ENCODE assay signal across 1 cellular context in the genomic region with DNA sequence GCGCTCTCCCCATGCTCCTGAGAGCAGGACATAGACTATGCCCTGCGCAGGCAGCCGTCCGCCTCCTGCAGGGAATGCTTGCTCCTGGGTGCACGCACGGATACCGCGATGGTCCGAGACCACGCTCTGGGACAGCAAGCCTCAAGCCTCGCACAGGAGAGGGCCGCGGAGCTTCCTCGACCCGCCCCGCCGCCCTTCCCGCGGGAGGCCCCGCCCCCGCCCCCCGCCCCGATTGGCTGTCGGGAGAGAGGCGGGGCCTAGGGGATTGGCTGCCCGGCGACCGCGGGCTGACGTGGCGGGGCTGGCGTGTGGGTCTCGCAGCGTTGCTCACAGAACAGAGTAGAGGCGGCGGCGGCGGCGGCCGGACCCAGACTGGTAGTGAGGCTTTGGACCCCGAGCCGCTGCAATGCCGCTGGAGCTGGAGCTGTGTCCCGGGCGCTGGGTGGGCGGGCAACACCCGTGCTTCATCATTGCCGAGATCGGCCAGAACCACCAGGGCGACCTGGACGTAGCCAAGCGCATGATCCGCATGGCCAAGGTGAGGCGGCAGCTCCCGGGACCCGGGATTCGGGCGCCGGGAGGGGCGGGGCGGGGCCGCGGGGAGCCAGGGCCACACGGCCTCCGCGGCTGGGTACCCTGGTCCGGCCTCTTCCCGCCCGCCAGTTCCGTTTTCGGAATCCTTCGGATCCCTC.
TF ChIP-seq lines count a peak whose summit lies in the region.

A gene with protein sequence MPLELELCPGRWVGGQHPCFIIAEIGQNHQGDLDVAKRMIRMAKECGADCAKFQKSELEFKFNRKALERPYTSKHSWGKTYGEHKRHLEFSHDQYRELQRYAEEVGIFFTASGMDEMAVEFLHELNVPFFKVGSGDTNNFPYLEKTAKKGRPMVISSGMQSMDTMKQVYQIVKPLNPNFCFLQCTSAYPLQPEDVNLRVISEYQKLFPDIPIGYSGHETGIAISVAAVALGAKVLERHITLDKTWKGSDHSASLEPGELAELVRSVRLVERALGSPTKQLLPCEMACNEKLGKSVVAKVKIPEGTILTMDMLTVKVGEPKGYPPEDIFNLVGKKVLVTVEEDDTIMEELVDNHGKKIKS (plus strand): TSS at position 330 of the 692 bp plus-strand sequence. CDS start 77 bp downstream, at position 407.

TF ChIP-seq in GM12878, 131 proteins besides CTCF, POLR2A, EP300 and RAD21 (continued from another document):
- TF ChIP-seq, protein P1, sequence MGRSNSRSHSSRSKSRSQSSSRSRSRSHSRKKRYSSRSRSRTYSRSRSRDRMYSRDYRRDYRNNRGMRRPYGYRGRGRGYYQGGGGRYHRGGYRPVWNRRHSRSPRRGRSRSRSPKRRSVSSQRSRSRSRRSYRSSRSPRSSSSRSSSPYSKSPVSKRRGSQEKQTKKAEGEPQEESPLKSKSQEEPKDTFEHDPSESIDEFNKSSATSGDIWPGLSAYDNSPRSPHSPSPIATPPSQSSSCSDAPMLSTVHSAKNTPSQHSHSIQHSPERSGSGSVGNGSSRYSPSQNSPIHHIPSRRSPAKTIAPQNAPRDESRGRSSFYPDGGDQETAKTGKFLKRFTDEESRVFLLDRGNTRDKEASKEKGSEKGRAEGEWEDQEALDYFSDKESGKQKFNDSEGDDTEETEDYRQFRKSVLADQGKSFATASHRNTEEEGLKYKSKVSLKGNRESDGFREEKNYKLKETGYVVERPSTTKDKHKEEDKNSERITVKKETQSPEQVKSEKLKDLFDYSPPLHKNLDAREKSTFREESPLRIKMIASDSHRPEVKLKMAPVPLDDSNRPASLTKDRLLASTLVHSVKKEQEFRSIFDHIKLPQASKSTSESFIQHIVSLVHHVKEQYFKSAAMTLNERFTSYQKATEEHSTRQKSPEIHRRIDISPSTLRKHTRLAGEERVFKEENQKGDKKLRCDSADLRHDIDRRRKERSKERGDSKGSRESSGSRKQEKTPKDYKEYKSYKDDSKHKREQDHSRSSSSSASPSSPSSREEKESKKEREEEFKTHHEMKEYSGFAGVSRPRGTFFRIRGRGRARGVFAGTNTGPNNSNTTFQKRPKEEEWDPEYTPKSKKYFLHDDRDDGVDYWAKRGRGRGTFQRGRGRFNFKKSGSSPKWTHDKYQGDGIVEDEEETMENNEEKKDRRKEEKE (IDR thresholded peaks at IDR 0.05): no peak
- TF ChIP-seq RCOR1 (conservative IDR thresholded peaks at IDR 0.05; ENCODE audit: low read depth, low read length) (no peak), HDAC2 (IDR thresholded peaks at IDR 0.05) (no peak), NR2F1 (conservative IDR thresholded peaks at IDR 0.05) (no peak; the same call in none of the 2 replicates)
